ENCODE assay signal across 1 cellular context in the genomic region with DNA sequence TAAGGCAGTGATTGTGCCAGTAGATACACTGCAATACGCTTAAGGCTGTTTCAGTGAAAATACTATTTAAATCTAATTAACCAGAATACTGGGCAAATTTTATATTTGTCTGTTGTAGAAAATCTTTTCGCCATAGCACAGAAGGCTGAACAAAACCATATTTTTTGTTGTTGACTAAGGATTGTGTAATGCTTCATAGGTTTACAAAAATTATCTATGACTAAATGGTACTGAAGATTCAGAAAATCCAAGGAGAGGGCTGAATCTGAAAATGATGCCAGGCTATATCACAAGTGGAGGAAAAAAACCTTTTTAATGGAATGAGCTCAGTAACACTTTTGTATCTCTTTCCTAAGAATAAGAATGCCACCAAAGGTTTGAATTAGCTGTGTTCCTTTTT.
TF ChIP-seq lines count a peak whose summit lies in the region.

No MANE protein-coding gene starts in this region.

TF ChIP-seq in HCT116, 20 proteins besides CTCF, POLR2A, EP300 and RAD21 (continued from another document):
- TF ChIP-seq, protein P1, sequence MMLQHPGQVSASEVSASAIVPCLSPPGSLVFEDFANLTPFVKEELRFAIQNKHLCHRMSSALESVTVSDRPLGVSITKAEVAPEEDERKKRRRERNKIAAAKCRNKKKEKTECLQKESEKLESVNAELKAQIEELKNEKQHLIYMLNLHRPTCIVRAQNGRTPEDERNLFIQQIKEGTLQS (IDR thresholded peaks at IDR 0.05), result no peak
